ENCODE assay signal across 8 cellular contexts in the genomic region with DNA sequence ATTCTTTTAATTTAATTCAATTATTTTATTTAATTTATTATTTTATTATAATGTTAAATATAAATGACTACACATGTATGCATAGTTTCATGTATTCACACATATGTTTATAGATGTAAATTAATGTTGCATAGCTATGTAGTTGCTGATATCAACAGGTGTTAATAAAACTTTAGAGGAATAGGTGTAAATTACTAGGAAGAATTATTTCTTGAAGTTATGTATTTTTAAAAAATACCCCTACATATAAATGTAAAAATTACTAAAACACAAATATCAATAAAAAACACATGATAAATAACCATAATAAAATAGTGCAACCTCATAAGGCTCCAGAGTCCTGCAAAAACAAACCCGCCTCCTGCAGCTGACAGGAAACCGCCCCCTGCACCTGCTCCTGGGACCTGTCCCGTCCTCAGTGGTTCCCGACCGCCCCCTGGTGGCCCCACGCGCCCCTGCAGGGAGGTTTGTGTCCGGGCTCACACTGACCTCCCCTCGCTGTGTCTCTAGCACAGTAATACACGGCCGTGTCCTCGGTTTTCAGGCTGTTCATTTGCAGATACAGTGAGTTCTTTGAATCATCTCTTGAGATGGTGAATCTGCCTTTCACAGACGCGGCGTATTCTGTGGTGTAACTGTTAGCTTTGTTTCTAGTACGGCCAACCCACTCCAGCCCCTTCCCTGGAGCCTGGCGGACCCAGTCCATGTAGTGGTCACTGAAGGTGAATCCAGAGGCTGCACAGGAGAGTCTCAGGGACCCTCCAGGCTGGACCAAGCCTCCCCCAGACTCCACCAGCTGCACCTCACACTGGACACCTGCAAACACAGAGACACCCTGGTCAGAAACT.
DNase-seq lines count a peak whose midpoint lies in the region; ATAC-seq and TF ChIP-seq lines count a peak whose summit lies in the region.

No MANE protein-coding gene starts in this region.

- no peaks in the 10 kb centered on the region for H3K9me3 Mint-ChIP-seq in CD8-positive, alpha-beta T cell

- TF ChIP-seq CTCF in CD8-positive, alpha-beta T cell (IDR thresholded peaks at IDR 0.05) = peak; percentile 98

- H3K27me3 ChIP-seq in CD8-positive, alpha-beta T cell (ENCODE audit: insufficient read depth, low read length) = no peaks in the 10 kb centered on the region

- DNase-seq in CD8-positive, alpha-beta T cell = peak; percentile 39 to 83 (median 73)
- DNase-seq in NOMO-1 treated with DMSO at 0.1 percent for 48 hours (lab: John Stamatoyannopoulos, UW; ENCODE audit: unreplicated experiment) = peak; percentile 16
- peak; percentile 65 for DNase-seq in activated T-cell treated with anti-CD3 and anti-CD28 coated beads for 24 hours (ENCODE audit: low read depth)
- peak; percentile 72 for DNase-seq in Right ventricle myocardium superior
- DNase-seq in stimulated activated CD4-positive, alpha-beta T cell treated with anti-CD3 and anti-CD28 coated beads, Interleukin-1b, Interleukin-23, amount 100 ng/mL, for 48 hours = peak; percentile 81

- peaks cover 11% of the 10 kb centered on the region for H3K4me1 ChIP-seq in CD8-positive, alpha-beta T cell (ENCODE audit: insufficient read depth, low read length)

- no peak overlapping the region for H3K4me3 ChIP-seq in CD8-positive, alpha-beta T cell (ENCODE audit: low read depth, low read length)

- H3K4me1 Mint-ChIP-seq in CD8-positive, alpha-beta T cell (ENCODE audit: low read depth) = peaks cover 16% of the 10 kb centered on the region

- no peaks in the 10 kb centered on the region for H3K36me3 ChIP-seq in CD8-positive, alpha-beta T cell (ENCODE audit: insufficient read depth, low read length)

- peak; percentile 80 for ATAC-seq in CD8-positive, alpha-beta T cell
- peak; percentile 58 for ATAC-seq in HG02678 (IDR thresholded peaks at IDR 0.05; ENCODE audit: unreplicated experiment)
- no peak for ATAC-seq in Right ventricle myocardium superior (ENCODE audit: poor library complexity)
- no peak for ATAC-seq in HG02938 (IDR thresholded peaks at IDR 0.05; ENCODE audit: unreplicated experiment)
- no peak for ATAC-seq in GM21381 (IDR thresholded peaks at IDR 0.05; ENCODE audit: unreplicated experiment)

- H3K27ac ChIP-seq in CD8-positive, alpha-beta T cell (ENCODE audit: low read depth, low read length) = no peak overlapping the region

- intact Hi-C loops in CD8-positive, alpha-beta T cell (cut with DNase I, micrococcal nuclease) = no loop called here
- intact Hi-C loops in Right ventricle myocardium superior (cut with DNase I) = no loop called here

- POLR2A ChIA-PET in CD8-positive, alpha-beta T cell (lab: Charles Lee) = no interaction called here

- H3K9me3 ChIP-seq in CD8-positive, alpha-beta T cell (ENCODE audit: low read length) = no peaks in the 10 kb centered on the region

- H3K27me3 Mint-ChIP-seq in CD8-positive, alpha-beta T cell (ENCODE audit: low read depth) = peaks cover 8% of the 10 kb centered on the region

- no peak overlapping the region for H3K4me3 Mint-ChIP-seq in CD8-positive, alpha-beta T cell

- CTCF ChIA-PET in CD8-positive, alpha-beta T cell (lab: Charles Lee) = interaction anchor here (0.7 to 3.6 kb wide), 13 partner anchors 9 to 86 kb away, joined by 3 to 18 read pairs (median 3); no protein-coding TSS in a partner anchor

- no peak overlapping the region for H3K27ac Mint-ChIP-seq in CD8-positive, alpha-beta T cell

- H3K36me3 Mint-ChIP-seq in CD8-positive, alpha-beta T cell = no peaks in the 10 kb centered on the region

Comparison
In these comparisons a context has a peak if more than half of its experiments do, and no peak if none do; other contexts are left out.
1. ATAC-seq: peak in CD8-positive, alpha-beta T cell (single experiment) and HG02678 (single experiment); none in Right ventricle myocardium superior (single experiment), HG02938 (single experiment) and GM21381 (single experiment).
2. DNase-seq: peak in every context shown above with its lines; median percentile 81 in stimulated activated CD4-positive, alpha-beta T cell treated with anti-CD3 and anti-CD28 coated beads, Interleukin-1b, Interleukin-23, amount 100 ng/mL, for 48 hours; 73 in CD8-positive, alpha-beta T cell; 72 in Right ventricle myocardium superior; 65 in activated T-cell treated with anti-CD3 and anti-CD28 coated beads for 24 hours; 16 in NOMO-1 treated with DMSO at 0.1 percent for 48 hours.